Comparison of ENCODE assay signal across 1 cellular context in genomic region chr19:12777217-12778019, GRCh38.
TF ChIP-seq lines count a peak whose summit lies in the region.

No MANE protein-coding gene starts in this region.

TF ChIP-seq in GM12878, 131 proteins besides CTCF, POLR2A, EP300 and RAD21 (continues in another document):
- TF ChIP-seq KLF5 (IDR thresholded peaks at IDR 0.05; ENCODE audit: partially characterized antibody): peak; percentile 64
- TF ChIP-seq IRF3 (IDR thresholded peaks at IDR 0.05): no peak
- no peak for TF ChIP-seq REST (IDR thresholded peaks at IDR 0.05; ENCODE audit: low read depth, low read length)
- no peak for TF ChIP-seq PRDM15 (CRISPR knock-in tag; IDR thresholded peaks at IDR 0.05)
- TF ChIP-seq GATAD2B (conservative IDR thresholded peaks at IDR 0.05; ENCODE audit: low read depth): peak; percentile 35; the same call in 1 of the 2 replicates
- no peak for TF ChIP-seq MYB (IDR thresholded peaks at IDR 0.05; ENCODE audit: borderline replicate concordance, low read depth, low read length)
- TF ChIP-seq TCF7 (IDR thresholded peaks at IDR 0.05; ENCODE audit: borderline replicate concordance): no peak
- no peak for TF ChIP-seq YBX1 (IDR thresholded peaks at IDR 0.05)
- TF ChIP-seq IRF5 (IDR thresholded peaks at IDR 0.05; ENCODE audit: borderline replicate concordance): no peak
- TF ChIP-seq RELA (IDR thresholded peaks at IDR 0.05; ENCODE audit: borderline replicate concordance, partially characterized antibody): peak; percentile 65
- TF ChIP-seq IKZF2 (IDR thresholded peaks at IDR 0.05): peak; percentile 8 to 30; a peak in 3 of 4 replicates
- peak; percentile 22 for TF ChIP-seq SP1 (IDR thresholded peaks at IDR 0.05; ENCODE audit: low read depth, low read length)
- no peak for TF ChIP-seq SREBF2 (IDR thresholded peaks at IDR 0.05; ENCODE audit: low read length)
- no peak for TF ChIP-seq BACH1 (IDR thresholded peaks at IDR 0.05; ENCODE audit: borderline replicate concordance)
- no peak for TF ChIP-seq E2F4 (IDR thresholded peaks at IDR 0.05; ENCODE audit: low read depth, low read length)
- no peak for TF ChIP-seq USF2 (IDR thresholded peaks at IDR 0.05; ENCODE audit: borderline replicate concordance, low read depth, low read length)
- no peak for TF ChIP-seq ZBTB40 (IDR thresholded peaks at IDR 0.05; ENCODE audit: borderline replicate concordance)
- peak; percentile 82 for TF ChIP-seq YY1 (IDR thresholded peaks at IDR 0.05; ENCODE audit: low read depth, low read length)
- TF ChIP-seq NRF1 (conservative IDR thresholded peaks at IDR 0.05; ENCODE audit: low read depth, low read length): no peak
- TF ChIP-seq IRF4 (IDR thresholded peaks at IDR 0.05; ENCODE audit: low read depth, low read length): no peak
- TF ChIP-seq ASH2L (IDR thresholded peaks at IDR 0.05; ENCODE audit: borderline replicate concordance, low read depth): no peak
- no peak for TF ChIP-seq WRNIP1 (IDR thresholded peaks at IDR 0.05; ENCODE audit: borderline replicate concordance, low read depth, low read length)
- peak; percentile 23; the same call in 1 of the 2 replicates for TF ChIP-seq DPF2 (IDR thresholded peaks at IDR 0.05)
- no peak for TF ChIP-seq ETV6 (conservative IDR thresholded peaks at IDR 0.05 in 1 of 2, IDR thresholded peaks at IDR 0.05 in 1 of 2; ENCODE audit: borderline replicate concordance in 1 of 2, low read depth in 1 of 2)
- peak; percentile 42 to 47; a peak in 2 of 4 replicates for TF ChIP-seq BHLHE40 (IDR thresholded peaks at IDR 0.05; ENCODE audit: borderline replicate concordance in 1 of 2, low read depth in 2 of 2, low read length in 1 of 2)
- TF ChIP-seq MLLT1 (IDR thresholded peaks at IDR 0.05): no peak
- no peak for TF ChIP-seq SUPT20H (IDR thresholded peaks at IDR 0.05; ENCODE audit: borderline replicate concordance, control insufficient read depth, low read depth, low read length)
- TF ChIP-seq CBX3 (IDR thresholded peaks at IDR 0.05; ENCODE audit: borderline replicate concordance, low read depth): no peak
- no peak for TF ChIP-seq NFYA (IDR thresholded peaks at IDR 0.05; ENCODE audit: borderline replicate concordance, low read depth, low read length)
- TF ChIP-seq NBN (IDR thresholded peaks at IDR 0.05): peak; percentile 7; the same call in 1 of the 2 replicates
- 0 out of 2 replicates have a peak, but pooled peaks have one; percentile 35 for TF ChIP-seq TARDBP (IDR thresholded peaks at IDR 0.05; ENCODE audit: borderline replicate concordance)
- TF ChIP-seq NR2F1 (conservative IDR thresholded peaks at IDR 0.05): peak; percentile 87
- TF ChIP-seq SMC3 (IDR thresholded peaks at IDR 0.05; ENCODE audit: borderline replicate concordance, low read length): peak; percentile 91
- TF ChIP-seq KDM1A (IDR thresholded peaks at IDR 0.05; ENCODE audit: borderline replicate concordance): no peak
- TF ChIP-seq MEF2B (IDR thresholded peaks at IDR 0.05; ENCODE audit: partially characterized antibody, poor library complexity, severe bottlenecking): peak; percentile 50
- TF ChIP-seq RAD51 (IDR thresholded peaks at IDR 0.05): no peak
- no peak for TF ChIP-seq POLR2AphosphoS5 (IDR thresholded peaks at IDR 0.05; ENCODE audit: low read length)
- TF ChIP-seq EED (IDR thresholded peaks at IDR 0.05; ENCODE audit: low read depth): peak; percentile 83
- no peak for TF ChIP-seq FOXM1 (IDR thresholded peaks at IDR 0.05; ENCODE audit: low read depth, low read length)
- TF ChIP-seq NKRF (conservative IDR thresholded peaks at IDR 0.05): peak; percentile 68
- no peak for TF ChIP-seq FOS (IDR thresholded peaks at IDR 0.05; ENCODE audit: borderline replicate concordance, extremely low read depth, insufficient read length)
- no peak for TF ChIP-seq RBBP5 (conservative IDR thresholded peaks at IDR 0.05)
- TF ChIP-seq MEF2A (IDR thresholded peaks at IDR 0.05; ENCODE audit: insufficient read depth, low read depth, low read length): peak; percentile 40; the same call in 1 of the 2 replicates
- TF ChIP-seq ZNF384 (IDR thresholded peaks at IDR 0.05; ENCODE audit: borderline replicate concordance, low read depth, low read length): no peak
